In genomic region chr13:91112878-91113277, GRCh38 we compare ENCODE assay signal across 28 cellular contexts.
"Had no signal": no experiment of that assay in that cellular context is flagged by ENCODE, and none has a peak within 500 bp of the region (broad histone marks: within the 10 kb centered on the region; RNA-seq: fewer than 3 reads in every experiment).

No MANE protein-coding gene starts in this region.

- DNase-seq: hippocampal formation; left colon; left lung; lower lobe of right lung; mammary epithelial cell; mesenchymal stem cell; naive thymus-derived CD8-positive, alpha-beta T cell; nephron progenitor cell; ovary; posterior cingulate gyrus; retina; right cardiac atrium; stimulated activated CD4-positive, alpha-beta T cell treated with anti-CD3 and anti-CD28 coated beads, Interleukin-12 subunit alpha, Interleukin-12 subunit beta, amount 100 ng/mL, for 4 hours; stimulated activated CD4-positive, alpha-beta T cell treated with anti-CD3 and anti-CD28 coated beads, Interleukin-15, amount 100 ng/mL, for 24 hours; stimulated activated CD4-positive, alpha-beta T cell treated with anti-CD3 and anti-CD28 coated beads, Interleukin-2, amount 100 ng/mL, for 24 hours; stimulated activated CD4-positive, alpha-beta T cell treated with anti-CD3 and anti-CD28 coated beads, Interleukin-4, amount 100 ng/mL, for 24 hours; stimulated activated naive CD4-positive, alpha-beta T cell; tibial artery; trophoblast cell; upper lobe of right lung had no signal

- H3K4me3 ChIP-seq: left lung, lower lobe of right lung, ovary, prostate gland, skin epidermis, suprapubic skin, thoracic aorta, tibial artery, upper lobe of right lung had no signal

- H3K9me3 ChIP-seq: left lung, lower lobe of right lung, ovary, prostate gland, suprapubic skin, thoracic aorta, tibial artery, upper lobe of right lung had no signal

- ATAC-seq: left colon; left lung; lower lobe of right lung; naive thymus-derived CD8-positive, alpha-beta T cell; right cardiac atrium; sciatic nerve; stimulated activated effector memory CD8-positive, alpha-beta T cell treated with anti-CD3 and anti-CD28 coated beads, Interleukin-12 subunit alpha, Interleukin-12 subunit beta, amount 100 ng/mL, for 72 hours; upper lobe of right lung had no signal

- H3K4me1 ChIP-seq: left lung, lower lobe of right lung, prostate gland, suprapubic skin, tibial artery, upper lobe of right lung had no signal

- H3K36me3 ChIP-seq: left lung, lower lobe of right lung, ovary, prostate gland, suprapubic skin, thoracic aorta, tibial artery, upper lobe of right lung had no signal

- H3K27ac ChIP-seq: left lung, lower lobe of right lung, ovary, prostate gland, skin epidermis, suprapubic skin, thoracic aorta, tibial artery, upper lobe of right lung had no signal

- H3K27me3 ChIP-seq: left lung, ovary, suprapubic skin, tibial artery, upper lobe of right lung had no signal

- FAIRE-seq: keratinocyte, urothelium cell line had no signal
